ENCODE assay signal across 8 cellular contexts in the genomic region with DNA sequence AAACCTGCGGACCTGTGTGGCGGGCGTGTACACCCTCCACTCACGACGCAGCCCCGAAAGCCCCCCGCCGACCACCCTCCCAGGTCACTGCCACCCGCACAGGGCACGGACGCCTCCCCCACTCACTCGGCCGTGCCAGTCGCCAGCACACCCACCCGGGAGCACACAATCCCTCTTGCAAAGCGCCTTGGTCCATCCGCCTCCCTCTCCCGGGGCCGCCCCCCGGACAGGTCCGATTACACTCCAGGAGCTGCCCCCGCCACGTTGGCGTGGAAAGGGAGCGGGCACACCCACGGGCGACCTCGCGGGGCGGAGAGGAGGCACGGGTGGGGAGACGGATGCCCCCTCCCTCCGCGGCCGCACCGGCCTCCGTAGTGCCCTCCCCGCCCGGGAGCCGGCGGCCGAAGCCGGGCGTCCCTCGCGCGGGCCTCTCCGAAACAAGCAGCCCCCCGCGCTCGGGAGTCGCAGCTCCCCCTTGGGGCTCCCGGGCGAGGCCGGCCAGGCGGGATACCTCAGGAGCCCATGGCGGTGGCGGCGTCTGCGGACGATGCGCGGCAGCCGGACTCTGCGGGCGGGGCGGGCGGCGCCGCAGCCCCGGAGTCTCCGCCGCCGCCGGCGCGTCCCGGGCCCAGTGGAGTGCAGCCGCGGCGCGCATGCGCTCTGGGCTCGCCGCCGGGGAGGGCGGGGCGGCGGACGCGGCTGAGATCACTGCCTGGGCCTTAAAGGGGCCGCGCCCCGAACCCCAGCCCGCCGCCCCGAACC. TPM values are rescaled to one million over a fixed set of nuclear protein-coding genes. Genes with fewer than 3 reads are reported as not detected.
DNase-seq lines count a peak whose midpoint lies in the region; ATAC-seq, FAIRE-seq and TF ChIP-seq lines count a peak whose summit lies in the region.

A gene (minus strand): TSS at position 638 of the 762 bp plus-strand sequence. CDS start 25,049 bp downstream, outside the sequence.

- peaks cover 26% of the 10 kb centered on the region for H3K4me1 ChIP-seq in ES-I3 (ENCODE audit: insufficient read depth, low read length)
- H3K4me1 ChIP-seq in keratinocyte (ENCODE audit: control insufficient read depth, extremely low read depth, insufficient read depth, low read length): peaks cover 23% of the 10 kb centered on the region

- H3K4me2 ChIP-seq in keratinocyte (ENCODE audit: control insufficient read depth, extremely low read depth, insufficient read depth, low read depth, low read length): peak within 1 kb of the TSS; percentile 91

- H3K79me2 ChIP-seq in keratinocyte (ENCODE audit: control insufficient read depth, insufficient read depth, low read length): peaks cover 50% of the 10 kb centered on the region

- H2AFZ ChIP-seq in keratinocyte (ENCODE audit: control insufficient read depth, low read length): peak within 1 kb of the TSS; percentile 100

- H3K36me3 ChIP-seq in ES-I3 (ENCODE audit: insufficient read depth, low read length): no peaks in the 10 kb centered on the region
- H3K36me3 ChIP-seq in keratinocyte (ENCODE audit: control insufficient read depth in 2 of 2, extremely low read depth in 1 of 2, insufficient read depth in 2 of 2, low read length in 2 of 2): peaks cover 9% of the 10 kb centered on the region in 2 experiments

- dilution Hi-C loops in keratinocyte (cut with MboI; ENCODE audit: extremely low pct_ligation_motif_present, low sequenced_read_pairs): no loop called here

- H3K4me3 ChIP-seq in keratinocyte (ENCODE audit: control insufficient read depth in 2 of 3, extremely low read depth in 1 of 3, insufficient read depth in 2 of 3, low read depth in 1 of 3, low read length in 3 of 3): peak within 1 kb of the TSS; percentile 82 to 98 (median 86)

- TF ChIP-seq CTCF in keratinocyte (optimal IDR thresholded peaks at IDR 0.05 in 1 of 3, IDR thresholded peaks at IDR 0.05 in 1 of 3, conservative IDR thresholded peaks at IDR 0.05 in 1 of 3; ENCODE audit: extremely low read depth in 1 of 3, insufficient read depth in 2 of 3, low read length in 3 of 3): no peak

- ATAC-seq in activated CD4-positive, CD25-positive, alpha-beta regulatory T cell treated with anti-CD3 and anti-CD28 coated beads, Interleukin-2, amount 50 U/mL, for 24 hours: peak; percentile 97
- no peak for ATAC-seq in HG03571 (IDR thresholded peaks at IDR 0.05; ENCODE audit: unreplicated experiment)

- H3K9me1 ChIP-seq in keratinocyte (ENCODE audit: control insufficient read depth, extremely low read depth, insufficient read depth, low read length): peaks cover 6% of the 10 kb centered on the region

- H3K9me3 ChIP-seq in ES-I3 (ENCODE audit: control insufficient read depth, insufficient read depth, low read length) (no peaks in the 10 kb centered on the region), keratinocyte (ENCODE audit: control insufficient read depth, low read depth, low read length) (no peaks in the 10 kb centered on the region)

- peak within 1 kb of the TSS; percentile 91 for H3K9ac ChIP-seq in ES-I3 (ENCODE audit: low read depth, low read length)
- H3K9ac ChIP-seq in keratinocyte (ENCODE audit: control insufficient read depth, extremely low read depth, insufficient read depth, low read length): peak within 1 kb of the TSS; percentile 84

- DNase-seq in H4 (ENCODE audit: low spot score) (peak; percentile 45), NCI-H1105 treated with DMSO at 0.1 percent for 48 hours (lab: John Stamatoyannopoulos, UW) (peak; percentile 57), keratinocyte (ENCODE audit: low read depth, low spot score) (no peak)
- peak; percentile 82 for DNase-seq in central memory CD4-positive, alpha-beta T cell
- DNase-seq in stimulated activated CD4-positive, alpha-beta T cell treated with anti-CD3 and anti-CD28 coated beads, Interleukin-12 subunit alpha, Interleukin-12 subunit beta, amount 100 ng/mL, for 4 hours: peak; percentile 79

- H4K20me1 ChIP-seq in keratinocyte (ENCODE audit: control insufficient read depth, extremely low read depth, insufficient read depth, low read length): peaks cover 25% of the 10 kb centered on the region

- no peak for FAIRE-seq in keratinocyte (lab: Jason Lieb, UNC)

- H3K27ac ChIP-seq in keratinocyte (ENCODE audit: control insufficient read depth, insufficient read depth, low read length): peak within 1 kb of the TSS; percentile 75

- H3K27me3 ChIP-seq in keratinocyte (ENCODE audit: control insufficient read depth, extremely low read depth, insufficient read depth, low read length): no peaks in the 10 kb centered on the region

RNA-seq across cellular contexts. Expression of the gene that starts here (rescaled TPM):
- total RNA-seq in H4 (2014; rRNA removed; shearing (Covaris generic)): 46.6 and 62.1 TPM in 2 replicates
- polyA plus RNA-seq in keratinocyte: 12.8 to 47.3 TPM (median 18.8 TPM) in 3 replicates
- 3.8 TPM for polyA plus RNA-seq in keratinocyte (2011; ENCODE audit: low read depth)
- polyA plus RNA-seq in keratinocyte (2011; cell fraction: cytosol; rRNA removed): 25.0 and 37.5 TPM in 2 replicates
- polyA plus RNA-seq in keratinocyte (2011; cell fraction: nucleus; rRNA removed): 52.2 and 66.1 TPM in 2 replicates
- polyA plus RNA-seq in keratinocyte (2012; ENCODE audit: low replicate concordance): 27.6 and 57.4 TPM in 2 replicates
- polyA minus RNA-seq in keratinocyte: 25.2 to 78.0 TPM (median 29.0 TPM) in 3 replicates
- 72.3 TPM for polyA minus RNA-seq in keratinocyte (2011; cell fraction: cytosol; rRNA and poly(A)+ RNA removed)
- polyA minus RNA-seq in keratinocyte (2011; cell fraction: nucleus; rRNA and poly(A)+ RNA removed): 35.3 and 44.1 TPM in 2 replicates
